26 cellular contexts compared by ENCODE assay signal in the genomic region with DNA sequence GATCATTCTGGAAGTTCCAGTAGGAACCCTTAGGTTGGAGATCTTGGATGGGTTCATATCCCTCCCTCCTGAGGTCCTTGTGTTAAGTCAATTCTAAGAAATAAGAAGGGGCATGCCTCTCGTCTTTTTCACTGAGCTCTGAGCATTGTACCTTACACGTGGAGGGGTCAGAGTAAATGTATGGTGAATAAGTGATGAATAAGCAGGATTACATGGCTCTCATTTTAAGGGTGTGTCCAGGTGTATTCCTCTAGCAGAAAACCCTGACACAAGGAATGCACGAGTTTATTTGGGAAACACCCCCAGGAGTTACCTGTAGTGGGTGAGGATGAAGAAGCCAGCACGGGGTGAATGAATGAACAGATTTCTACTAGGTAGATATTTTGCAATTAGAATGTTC.
DNase-seq lines count a peak whose midpoint lies in the region; ATAC-seq, FAIRE-seq and TF ChIP-seq lines count a peak whose summit lies in the region.
"Had no signal": no experiment of that assay in that cellular context is flagged by ENCODE, and none has a peak within 500 bp of the region (broad histone marks: within the 10 kb centered on the region; RNA-seq: fewer than 3 reads in every experiment).

No MANE protein-coding gene starts in this region.

- 3% methylated on average over 4 of the region's 4 CpGs for WGBS in HepG2 (ENCODE audit: low lambda C conversion rate)
- 56% methylated on average over 4 of the region's 4 CpGs for WGBS in right lobe of liver (ENCODE audit: insufficient coverage, low coverage, low lambda C conversion rate, missing lambda C conversion rate)
- 5% methylated on average over 4 of the region's 4 CpGs for WGBS in A549 (ENCODE audit: missing lambda C conversion rate)

- H4K20me1 ChIP-seq in HepG2 (ENCODE audit: insufficient read depth, low read length): no peaks in the 10 kb centered on the region
- H4K20me1 ChIP-seq: BLaER1 had no signal

- H3K4me3 Mint-ChIP-seq in immature natural killer cell (peak overlapping the region in 4 of 5 donors; percentile 31 to 51 (median 34)), T-cell (no peak overlapping the region)
- H3K4me3 Mint-ChIP-seq: CD14-positive monocyte; CD4-positive, alpha-beta memory T cell; CD4-positive, CD25-positive, alpha-beta regulatory T cell; CD8-positive, alpha-beta memory T cell had no signal

- no peak overlapping the region for H3K27ac ChIP-seq in HepG2 (ENCODE audit: extremely low read length, insufficient read depth, low read length)
- H3K27ac ChIP-seq in right lobe of liver: no peak overlapping the region
- no peak overlapping the region for H3K27ac ChIP-seq in A549
- H3K27ac ChIP-seq: 22Rv1, BLaER1 had no signal

- ATAC-seq in HepG2 (no peak), right lobe of liver (no peak), A549 (no peak), T-cell (replicated peaks in 1 of 4) (no peak)
- ATAC-seq: GM12878 had no signal

- TF ChIP-seq CTCF in HepG2 (CRISPR knock-in tag; IDR thresholded peaks at IDR 0.05) (no peak), right lobe of liver (IDR thresholded peaks at IDR 0.05) (no peak), A549 (IDR thresholded peaks at IDR 0.05) (no peak)

- no peaks in the 10 kb centered on the region for H3K4me1 ChIP-seq in HepG2 (ENCODE audit: insufficient read depth, low read length)
- H3K4me1 ChIP-seq in right lobe of liver: no peaks in the 10 kb centered on the region
- H3K4me1 ChIP-seq in A549: no peaks in the 10 kb centered on the region
- H3K4me1 ChIP-seq: BE2C had no signal

- BruUV-seq in HepG2 (replicated peaks; lab: Mats Ljungman, UMichigan): no TSS peak

- no peaks in the 10 kb centered on the region for H3K27me3 ChIP-seq in HepG2 (ENCODE audit: control insufficient read depth in 1 of 2, insufficient read depth in 2 of 2, low read length in 2 of 2)
- no peaks in the 10 kb centered on the region for H3K27me3 ChIP-seq in right lobe of liver
- H3K27me3 ChIP-seq: BE2C, BLaER1 had no signal

- peaks cover 22% of the 10 kb centered on the region; the same call in 1 of the 2 replicates for H3K9me3 ChIP-seq in HepG2 (ENCODE audit: low read length)
- H3K9me3 ChIP-seq in right lobe of liver: no peaks in the 10 kb centered on the region
- H3K9me3 ChIP-seq in A549: no peaks in the 10 kb centered on the region
- H3K9me3 ChIP-seq: BE2C had no signal

- H3K36me3 Mint-ChIP-seq in immature natural killer cell (peaks cover 0 to 4% (median 3%) of the 10 kb centered on the region in 3 donors), T-cell (no peaks in the 10 kb centered on the region)
- H3K36me3 Mint-ChIP-seq: CD14-positive monocyte; CD4-positive, alpha-beta memory T cell; CD4-positive, CD25-positive, alpha-beta regulatory T cell; CD8-positive, alpha-beta memory T cell had no signal

- intact Hi-C loops in HepG2 (cut with micrococcal nuclease; ENCODE audit: unreplicated experiment) (no loop called here), right lobe of liver (cut with DNase I) (no loop called here)

- H3K4me2 ChIP-seq in HepG2 (ENCODE audit: low read depth, low read length) (no peak overlapping the region), A549 (no peak overlapping the region)
- H3K4me2 ChIP-seq: BLaER1 had no signal

- DNase-seq in HepG2 (ENCODE audit: low spot score) (no peak), right lobe of liver (no peak), A549 (ENCODE audit: low read depth in 1 of 2, low spot score in 1 of 2) (no peak), immature natural killer cell (no peak), NCI-H2196 treated with DMSO at 0.1 percent for 48 hours (lab: John Stamatoyannopoulos, UW; ENCODE audit: unreplicated experiment) (no peak), T-cell (no peak)
- DNase-seq: ACHN; BE2C; C1 segment of cervical spinal cord; CD4-positive, alpha-beta memory T cell; CD4-positive, CD25-positive, alpha-beta regulatory T cell; CD8-positive, alpha-beta memory T cell; COR-L47; DMS 273 treated with DMSO at 0.1 percent for 48 hours; DMS153; DMS53; DMS79; DND-41; EL; GDM1 had no signal

- H3K27ac Mint-ChIP-seq in immature natural killer cell: peak overlapping the region in 2 of 6 donors; percentile 28 to 42
- H3K27ac Mint-ChIP-seq in T-cell: no peak overlapping the region
- H3K27ac Mint-ChIP-seq: CD14-positive monocyte; CD4-positive, alpha-beta memory T cell; CD4-positive, CD25-positive, alpha-beta regulatory T cell; CD8-positive, alpha-beta memory T cell had no signal

- TF ChIP-seq EP300 in HepG2 (IDR thresholded peaks at IDR 0.05; ENCODE audit: low read depth in 2 of 2, low read length in 2 of 2) (no peak), HepG2 (CRISPR knock-in tag; IDR thresholded peaks at IDR 0.05; ENCODE audit: borderline replicate concordance) (no peak), A549 (IDR thresholded peaks at IDR 0.05) (no peak)

- H3K79me2 ChIP-seq in HepG2 (ENCODE audit: insufficient read depth, low read length): no peaks in the 10 kb centered on the region

- FAIRE-seq in HepG2 (lab: Jason Lieb, UNC) (no peak), A549 (lab: Jason Lieb, UNC) (no peak)
- FAIRE-seq: GM12878, GM12892, GM18507 had no signal

- no peak overlapping the region for H2AFZ ChIP-seq in HepG2 (ENCODE audit: low read length)

- H3K4me1 Mint-ChIP-seq in immature natural killer cell (peaks cover 66 to 83% of the 10 kb centered on the region in 2 donors), T-cell (no peaks in the 10 kb centered on the region)
- H3K4me1 Mint-ChIP-seq: CD14-positive monocyte; CD4-positive, alpha-beta memory T cell; CD4-positive, CD25-positive, alpha-beta regulatory T cell; CD8-positive, alpha-beta memory T cell had no signal

- TF ChIP-seq POLR2A in HepG2 (IDR thresholded peaks at IDR 0.05; ENCODE audit: insufficient read depth in 1 of 2, low read depth in 2 of 2, low read length in 2 of 2) (no peak), right lobe of liver (IDR thresholded peaks at IDR 0.05) (no peak), A549 (IDR thresholded peaks at IDR 0.05; ENCODE audit: low read length) (no peak)

- H3K9me3 Mint-ChIP-seq in immature natural killer cell: no peaks in the 10 kb centered on the region
- peaks cover 0 to 8% (median 4%) of the 10 kb centered on the region in 3 donors for H3K9me3 Mint-ChIP-seq in T-cell

- no peak for TF ChIP-seq RAD21 in HepG2 (CRISPR knock-in tag; IDR thresholded peaks at IDR 0.05)
- TF ChIP-seq RAD21 in A549 (conservative IDR thresholded peaks at IDR 0.05 in 1 of 2, IDR thresholded peaks at IDR 0.05 in 1 of 2): no peak

- H3K4me3 ChIP-seq in HepG2 (replicated peaks in 1 of 3; ENCODE audit: insufficient read depth in 1 of 3, low read depth in 2 of 3, low read length in 3 of 3) (no peak overlapping the region), right lobe of liver (no peak overlapping the region), A549 (no peak overlapping the region)
- H3K4me3 ChIP-seq: BLaER1, GM12878 had no signal

- CTCF ChIA-PET in HepG2 (lab: Yijun Ruan, JAX; ENCODE audit: low intra/inter-chr PET ratio, low total read pairs) (no interaction called here), A549 (lab: Yijun Ruan, JAX) (interaction anchor here (0.9 kb wide), 1 partner anchor 13 kb away, joined by 3 read pairs; no protein-coding TSS in a partner anchor), T-cell (lab: Charles Lee) (no interaction called here)

- POLR2A ChIA-PET in HepG2 (lab: Yijun Ruan, JAX) (no interaction called here), A549 (lab: Yijun Ruan, JAX) (no interaction called here), T-cell (lab: Charles Lee) (no interaction called here)

- H3K9ac ChIP-seq in HepG2 (ENCODE audit: insufficient read depth, low read depth, low read length): no peak overlapping the region
- H3K9ac ChIP-seq: BLaER1 had no signal

- no peaks in the 10 kb centered on the region for H3K36me3 ChIP-seq in HepG2 (replicated peaks in 1 of 2; ENCODE audit: control insufficient read depth in 1 of 2, insufficient read depth in 2 of 2, low read length in 2 of 2)
- no peaks in the 10 kb centered on the region for H3K36me3 ChIP-seq in right lobe of liver
- H3K36me3 ChIP-seq: BE2C, BLaER1 had no signal

- H3K27me3 Mint-ChIP-seq in immature natural killer cell (ENCODE audit: low read depth in 3 of 3): peaks cover 0 to 4% (median 2%) of the 10 kb centered on the region in 3 donors
- no peaks in the 10 kb centered on the region for H3K27me3 Mint-ChIP-seq in T-cell
- H3K27me3 Mint-ChIP-seq: CD4-positive, alpha-beta memory T cell; CD4-positive, CD25-positive, alpha-beta regulatory T cell; CD8-positive, alpha-beta memory T cell had no signal

- in situ Hi-C loops in HepG2 (cut with HindIII; ENCODE audit: extremely low pct_ligation_motif_present, low pct_unique_long_range_greater_than_20kb): no loop called here

TF ChIP-seq in HepG2, 621 proteins besides CTCF, POLR2A, EP300 and RAD21:
- no peak for TF ChIP-seq SP140L (CRISPR knock-in tag; IDR thresholded peaks at IDR 0.05; ENCODE audit: borderline replicate concordance)
- TF ChIP-seq ATF1 (CRISPR knock-in tag; IDR thresholded peaks at IDR 0.05): no peak
- no peak for TF ChIP-seq KLF16 (CRISPR knock-in tag; IDR thresholded peaks at IDR 0.05)
- no peak for TF ChIP-seq ZNF33A (CRISPR knock-in tag; IDR thresholded peaks at IDR 0.05; ENCODE audit: borderline replicate concordance)
- peak; percentile 46 to 53; a peak in 3 of 4 replicates for TF ChIP-seq MAFK (conservative IDR thresholded peaks at IDR 0.05 in 1 of 2, IDR thresholded peaks at IDR 0.05 in 1 of 2; ENCODE audit: low read length in 2 of 2)
- TF ChIP-seq REXO4 (CRISPR knock-in tag; IDR thresholded peaks at IDR 0.05; ENCODE audit: borderline replicate concordance): no peak
- peak; percentile 53; the same call in 1 of the 2 replicates for TF ChIP-seq MAFF (IDR thresholded peaks at IDR 0.05; ENCODE audit: low read depth, low read length)

TF ChIP-seq in A549, 52 proteins besides CTCF, POLR2A, EP300 and RAD21:
- TF ChIP-seq CHD2 (IDR thresholded peaks at IDR 0.05; ENCODE audit: low read length, partially characterized antibody) (no peak), MAFK (IDR thresholded peaks at IDR 0.05; ENCODE audit: partially characterized antibody) (peak; percentile 25)

Comparison
In these comparisons a context has a peak if more than half of its experiments do, and no peak if none do; other contexts are left out.
1. H3K4me3 Mint-ChIP-seq: peak in immature natural killer cell (4 of 5); none in T-cell (0 of 3).